8 cellular contexts compared by ENCODE assay signal in genomic region chr4:99808260-99808857, GRCh38. TPM values are rescaled to one million over a fixed set of nuclear protein-coding genes. Genes with fewer than 3 reads are reported as not detected.
A peak's percentile ranks its signal among the peaks of the same experiment; 100 is the strongest.
DNase-seq lines count a peak whose midpoint lies in the region; ATAC-seq and TF ChIP-seq lines count a peak whose summit lies in the region.

No MANE protein-coding gene starts in this region.

- H3K36me3 Mint-ChIP-seq in effector memory CD8-positive, alpha-beta T cell (ENCODE audit: insufficient read depth): peaks cover 2% of the 10 kb centered on the region
- no peaks in the 10 kb centered on the region for H3K36me3 Mint-ChIP-seq in natural killer cell

- TF ChIP-seq CTCF in natural killer cell (IDR thresholded peaks at IDR 0.05) (peak; percentile 66), testis (IDR thresholded peaks at IDR 0.05) (peak; percentile 27 to 43 (median 38))

- H3K27me3 ChIP-seq in testis: no peaks in the 10 kb centered on the region

- H3K4me3 ChIP-seq in testis: no peak overlapping the region

- H3K36me3 ChIP-seq in testis (ENCODE audit: low read depth, missing control alignments): no peaks in the 10 kb centered on the region

- H3K4me1 Mint-ChIP-seq in effector memory CD8-positive, alpha-beta T cell (ENCODE audit: low read depth in 2 of 2): peaks cover 0 to 5% of the 10 kb centered on the region in 2 donors
- H3K4me1 Mint-ChIP-seq in natural killer cell: no peaks in the 10 kb centered on the region

- DNase-seq in AG08396 (ENCODE audit: low spot score) (peak; percentile 54), NCI-H460 (ENCODE audit: extremely low read depth, low read depth) (peak; percentile 62), natural killer cell (no peak), testis (peak; percentile 79)
- peak; percentile 77 to 80 for DNase-seq in activated CD4-positive, alpha-beta T cell treated with anti-CD3 and anti-CD28 coated beads, Interleukin-2, amount 50 U/mL, for 48 hours
- peak; percentile 54 to 65 (median 58) for DNase-seq in effector memory CD8-positive, alpha-beta T cell

- intact Hi-C loops in natural killer cell (cut with micrococcal nuclease): loop anchor here (2.0 kb wide), 1 partner anchor 248 kb away; no protein-coding TSS in a partner anchor
- intact Hi-C loops in testis (cut with DNase I; ENCODE audit: low total_unique reads): no loop called here

- no peak overlapping the region for H3K4me3 Mint-ChIP-seq in effector memory CD8-positive, alpha-beta T cell
- H3K4me3 Mint-ChIP-seq in natural killer cell: no peak overlapping the region

- H3K27me3 Mint-ChIP-seq in effector memory CD8-positive, alpha-beta T cell: peaks cover 26 to 67% of the 10 kb centered on the region in 2 donors
- H3K27me3 Mint-ChIP-seq in natural killer cell (ENCODE audit: low read depth in 2 of 2): peaks cover 7 to 43% of the 10 kb centered on the region in 2 donors

- no peaks in the 10 kb centered on the region for H3K9me3 ChIP-seq in testis

- no peaks in the 10 kb centered on the region for H3K9me3 Mint-ChIP-seq in effector memory CD8-positive, alpha-beta T cell
- H3K9me3 Mint-ChIP-seq in natural killer cell: no peaks in the 10 kb centered on the region

- H3K27ac Mint-ChIP-seq in effector memory CD8-positive, alpha-beta T cell: no peak overlapping the region
- H3K27ac Mint-ChIP-seq in natural killer cell: no peak overlapping the region

- no peaks in the 10 kb centered on the region for H3K4me1 ChIP-seq in testis

- ATAC-seq in GM18858 (IDR thresholded peaks at IDR 0.05; ENCODE audit: unreplicated experiment) (peak; percentile 90), HG02981 (IDR thresholded peaks at IDR 0.05; ENCODE audit: unreplicated experiment) (peak; percentile 89), natural killer cell (peak; percentile 66 to 88 (median 78))
- peak; percentile 97 for ATAC-seq in effector memory CD8-positive, alpha-beta T cell (replicated peaks)

- 36 to 44% methylated on average over 13 of the region's 13 CpGs for WGBS in testis, 2 donors

- no peak overlapping the region for H3K27ac ChIP-seq in testis

- no peak for TF ChIP-seq POLR2A in testis (IDR thresholded peaks at IDR 0.05)

RNA-seq across cellular contexts. Expression of gene DAPP1, which starts 8.3 kb away (rescaled TPM):
- total RNA-seq in NCI-H460 (2014; rRNA removed; shearing (Covaris generic)): not detected in 2 replicates
- not detected in 2 replicates for polyA plus RNA-seq in NCI-H460 (2014; cell fraction: nucleus; rRNA removed)
- total RNA-seq in natural killer cell (1 to 10 TPM; 5.9 to 7.3 (median 6.8) TPM), testis (1 to 10 TPM in 1 of 2 donors, under 1 TPM in 1; 0.50 to 1.1 TPM)
- 2.4 TPM for polyA plus RNA-seq in testis (ENCODE audit: insufficient read depth, low read depth, low replicate concordance)
